ENCODE assay signal across 1 cellular context in the genomic region with DNA sequence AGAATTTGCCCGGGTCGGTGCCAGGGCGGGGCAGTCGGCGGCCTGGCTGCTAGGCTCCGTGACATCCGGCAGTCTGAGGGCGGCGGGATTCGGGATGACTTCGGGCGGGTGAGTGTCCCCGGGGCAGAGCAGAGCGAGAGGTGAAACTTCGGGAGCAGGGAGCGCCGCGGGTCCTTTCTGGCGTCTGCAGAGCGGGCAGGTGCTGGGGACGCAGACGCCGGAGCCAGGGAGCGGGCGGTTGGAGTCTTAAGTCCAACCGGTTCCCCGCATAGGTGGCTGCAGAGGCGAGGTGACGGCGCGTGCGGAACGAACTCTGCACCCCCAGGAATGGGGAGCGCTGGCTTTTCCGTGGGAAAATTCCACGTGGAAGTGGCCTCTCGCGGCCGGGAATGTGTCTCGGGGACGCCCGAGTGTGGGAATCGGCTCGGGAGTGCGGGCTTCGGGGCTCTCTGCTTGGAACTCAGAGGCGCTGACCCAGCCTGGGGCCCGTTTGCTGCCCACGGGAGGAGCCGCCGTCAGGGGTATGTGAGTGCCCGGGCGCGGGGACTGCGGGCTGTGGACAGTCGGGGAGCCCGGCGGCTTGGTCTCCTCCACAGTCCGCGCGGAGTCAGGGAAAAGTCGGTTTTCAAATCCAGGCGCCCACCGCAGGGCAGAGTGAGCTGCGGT.
TF ChIP-seq lines count a peak whose summit lies in the region.

A gene with protein sequence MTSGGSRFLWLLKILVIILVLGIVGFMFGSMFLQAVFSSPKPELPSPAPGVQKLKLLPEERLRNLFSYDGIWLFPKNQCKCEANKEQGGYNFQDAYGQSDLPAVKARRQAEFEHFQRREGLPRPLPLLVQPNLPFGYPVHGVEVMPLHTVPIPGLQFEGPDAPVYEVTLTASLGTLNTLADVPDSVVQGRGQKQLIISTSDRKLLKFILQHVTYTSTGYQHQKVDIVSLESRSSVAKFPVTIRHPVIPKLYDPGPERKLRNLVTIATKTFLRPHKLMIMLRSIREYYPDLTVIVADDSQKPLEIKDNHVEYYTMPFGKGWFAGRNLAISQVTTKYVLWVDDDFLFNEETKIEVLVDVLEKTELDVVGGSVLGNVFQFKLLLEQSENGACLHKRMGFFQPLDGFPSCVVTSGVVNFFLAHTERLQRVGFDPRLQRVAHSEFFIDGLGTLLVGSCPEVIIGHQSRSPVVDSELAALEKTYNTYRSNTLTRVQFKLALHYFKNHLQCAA (plus strand): TSS at position 71 of the 666 bp plus-strand sequence. CDS start 24 bp downstream, at position 95.

TF ChIP-seq in HepG2, 621 proteins besides CTCF, POLR2A, EP300 and RAD21 (continued from another document and continues in another):
- TF ChIP-seq NCOA2 (CRISPR knock-in tag; IDR thresholded peaks at IDR 0.05) (no peak), PAXIP1 (CRISPR knock-in tag; conservative IDR thresholded peaks at IDR 0.05) (no peak), MED1 (CRISPR knock-in tag; IDR thresholded peaks at IDR 0.05) (0 out of 2 replicates have a peak, but pooled peaks have one; percentile 16), SKIL (CRISPR knock-in tag; IDR thresholded peaks at IDR 0.05; ENCODE audit: borderline replicate concordance) (no peak), ZNF777 (CRISPR knock-in tag; IDR thresholded peaks at IDR 0.05) (no peak; the same call in none of the 2 replicates), ZNF335 (CRISPR knock-in tag; IDR thresholded peaks at IDR 0.05) (no peak), ZNF460 (CRISPR knock-in tag; IDR thresholded peaks at IDR 0.05; ENCODE audit: borderline replicate concordance) (no peak), ZNF878 (CRISPR knock-in tag; IDR thresholded peaks at IDR 0.05) (no peak), PTBP1 (IDR thresholded peaks at IDR 0.05; ENCODE audit: low read depth, low read length, poor library complexity, severe bottlenecking) (no peak), ELF3 (CRISPR knock-in tag; IDR thresholded peaks at IDR 0.05) (no peak), ISL2 (CRISPR knock-in tag; IDR thresholded peaks at IDR 0.05) (no peak), SATB2 (CRISPR knock-in tag; IDR thresholded peaks at IDR 0.05) (0 out of 2 replicates have a peak, but pooled peaks have one; percentile 49), ZNF570 (CRISPR knock-in tag; IDR thresholded peaks at IDR 0.05; ENCODE audit: borderline replicate concordance) (no peak), AGO1 (IDR thresholded peaks at IDR 0.05; ENCODE audit: low read depth, low read length, poor library complexity, severe bottlenecking) (no peak), PCBP2 (optimal IDR thresholded peaks at IDR 0.05; ENCODE audit: low read depth, low read length, poor library complexity, severe bottlenecking) (no peak), SRSF1 (optimal IDR thresholded peaks at IDR 0.05; ENCODE audit: low read depth, low read length) (no peak), ESRRA (CRISPR knock-in tag; IDR thresholded peaks at IDR 0.05; ENCODE audit: low read depth) (0 out of 2 replicates have a peak, but pooled peaks have one; percentile 46), CCAR2 (optimal IDR thresholded peaks at IDR 0.05; ENCODE audit: low read depth, low read length) (no peak), HOXA7 (CRISPR knock-in tag; IDR thresholded peaks at IDR 0.05) (no peak), ZKSCAN8 (CRISPR knock-in tag; IDR thresholded peaks at IDR 0.05; ENCODE audit: borderline replicate concordance) (no peak), SMAD1 (CRISPR knock-in tag; IDR thresholded peaks at IDR 0.05; ENCODE audit: borderline replicate concordance, low read depth) (no peak), ZNF607 (CRISPR knock-in tag; IDR thresholded peaks at IDR 0.05; ENCODE audit: borderline replicate concordance) (no peak), DBP (CRISPR knock-in tag; IDR thresholded peaks at IDR 0.05; ENCODE audit: not compliant biosample characterization) (no peak), ZNF530 (CRISPR knock-in tag; IDR thresholded peaks at IDR 0.05; ENCODE audit: low read depth) (no peak), ZNF292 (CRISPR knock-in tag; IDR thresholded peaks at IDR 0.05; ENCODE audit: borderline replicate concordance, low read depth) (peak; percentile 48; the same call in 1 of the 2 replicates), NFE2L2 (IDR thresholded peaks at IDR 0.05; ENCODE audit: low read length) (no peak), RELA (CRISPR knock-in tag; IDR thresholded peaks at IDR 0.05) (no peak), BRD4 (CRISPR knock-in tag; IDR thresholded peaks at IDR 0.05) (0 out of 2 replicates have a peak, but pooled peaks have one; percentile 29), HCFC1 (IDR thresholded peaks at IDR 0.05; ENCODE audit: low read depth, low read length) (no peak), ZNF441 (CRISPR knock-in tag; IDR thresholded peaks at IDR 0.05; ENCODE audit: borderline replicate concordance) (no peak), ZNF672 (CRISPR knock-in tag; IDR thresholded peaks at IDR 0.05) (0 out of 2 replicates have a peak, but pooled peaks have one; percentile 13), KDM5A (IDR thresholded peaks at IDR 0.05; ENCODE audit: borderline replicate concordance, low read length) (no peak), ZSCAN9 (CRISPR knock-in tag; IDR thresholded peaks at IDR 0.05; ENCODE audit: borderline replicate concordance) (no peak), ZZZ3 (CRISPR knock-in tag; IDR thresholded peaks at IDR 0.05; ENCODE audit: borderline replicate concordance) (no peak), SETDB1 (CRISPR knock-in tag; IDR thresholded peaks at IDR 0.05; ENCODE audit: borderline replicate concordance) (no peak), ZFAT (CRISPR knock-in tag; conservative IDR thresholded peaks at IDR 0.05) (no peak), LCORL (IDR thresholded peaks at IDR 0.05) (no peak), LCORL (CRISPR knock-in tag; IDR thresholded peaks at IDR 0.05) (peak; percentile 15; the same call in 1 of the 2 replicates), ZFP82 (CRISPR knock-in tag; IDR thresholded peaks at IDR 0.05; ENCODE audit: borderline replicate concordance) (no peak), THAP7 (CRISPR knock-in tag; IDR thresholded peaks at IDR 0.05) (no peak), ZNF564 (CRISPR knock-in tag; IDR thresholded peaks at IDR 0.05) (no peak), ZFP62 (CRISPR knock-in tag; IDR thresholded peaks at IDR 0.05) (no peak)
- TF ChIP-seq, protein P1, sequence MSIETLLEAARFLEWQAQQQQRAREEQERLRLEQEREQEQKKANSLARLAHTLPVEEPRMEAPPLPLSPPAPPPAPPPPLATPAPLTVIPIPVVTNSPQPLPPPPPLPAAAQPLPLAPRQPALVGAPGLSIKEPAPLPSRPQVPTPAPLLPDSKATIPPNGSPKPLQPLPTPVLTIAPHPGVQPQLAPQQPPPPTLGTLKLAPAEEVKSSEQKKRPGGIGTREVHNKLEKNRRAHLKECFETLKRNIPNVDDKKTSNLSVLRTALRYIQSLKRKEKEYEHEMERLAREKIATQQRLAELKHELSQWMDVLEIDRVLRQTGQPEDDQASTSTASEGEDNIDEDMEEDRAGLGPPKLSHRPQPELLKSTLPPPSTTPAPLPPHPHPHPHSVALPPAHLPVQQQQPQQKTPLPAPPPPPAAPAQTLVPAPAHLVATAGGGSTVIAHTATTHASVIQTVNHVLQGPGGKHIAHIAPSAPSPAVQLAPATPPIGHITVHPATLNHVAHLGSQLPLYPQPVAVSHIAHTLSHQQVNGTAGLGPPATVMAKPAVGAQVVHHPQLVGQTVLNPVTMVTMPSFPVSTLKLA (IDR thresholded peaks at IDR 0.05), result no peak
- TF ChIP-seq, protein P2, sequence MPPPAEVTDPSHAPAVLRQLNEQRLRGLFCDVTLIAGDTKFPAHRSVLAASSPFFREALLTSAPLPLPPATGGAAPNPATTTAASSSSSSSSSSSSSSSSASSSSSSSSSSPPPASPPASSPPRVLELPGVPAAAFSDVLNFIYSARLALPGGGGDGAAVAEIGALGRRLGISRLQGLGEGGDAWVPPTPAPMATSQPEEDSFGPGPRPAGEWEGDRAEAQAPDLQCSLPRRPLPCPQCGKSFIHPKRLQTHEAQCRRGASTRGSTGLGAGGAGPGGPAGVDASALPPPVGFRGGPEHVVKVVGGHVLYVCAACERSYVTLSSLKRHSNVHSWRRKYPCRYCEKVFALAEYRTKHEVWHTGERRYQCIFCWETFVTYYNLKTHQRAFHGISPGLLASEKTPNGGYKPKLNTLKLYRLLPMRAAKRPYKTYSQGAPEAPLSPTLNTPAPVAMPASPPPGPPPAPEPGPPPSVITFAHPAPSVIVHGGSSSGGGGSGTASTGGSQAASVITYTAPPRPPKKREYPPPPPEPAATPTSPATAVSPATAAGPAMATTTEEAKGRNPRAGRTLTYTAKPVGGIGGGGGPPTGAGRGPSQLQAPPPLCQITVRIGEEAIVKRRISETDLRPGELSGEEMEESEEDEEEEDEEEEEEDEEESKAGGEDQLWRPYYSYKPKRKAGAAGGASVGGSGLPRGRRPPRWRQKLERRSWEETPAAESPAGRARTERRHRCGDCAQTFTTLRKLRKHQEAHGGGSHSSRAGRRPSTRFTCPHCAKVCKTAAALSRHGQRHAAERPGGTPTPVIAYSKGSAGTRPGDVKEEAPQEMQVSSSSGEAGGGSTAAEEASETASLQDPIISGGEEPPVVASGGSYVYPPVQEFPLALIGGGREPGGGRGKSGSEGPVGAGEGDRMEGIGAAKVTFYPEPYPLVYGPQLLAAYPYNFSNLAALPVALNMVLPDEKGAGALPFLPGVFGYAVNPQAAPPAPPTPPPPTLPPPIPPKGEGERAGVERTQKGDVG (CRISPR knock-in tag; IDR thresholded peaks at IDR 0.05; ENCODE audit: borderline replicate concordance), result no peak
- TF ChIP-seq, protein P3, sequence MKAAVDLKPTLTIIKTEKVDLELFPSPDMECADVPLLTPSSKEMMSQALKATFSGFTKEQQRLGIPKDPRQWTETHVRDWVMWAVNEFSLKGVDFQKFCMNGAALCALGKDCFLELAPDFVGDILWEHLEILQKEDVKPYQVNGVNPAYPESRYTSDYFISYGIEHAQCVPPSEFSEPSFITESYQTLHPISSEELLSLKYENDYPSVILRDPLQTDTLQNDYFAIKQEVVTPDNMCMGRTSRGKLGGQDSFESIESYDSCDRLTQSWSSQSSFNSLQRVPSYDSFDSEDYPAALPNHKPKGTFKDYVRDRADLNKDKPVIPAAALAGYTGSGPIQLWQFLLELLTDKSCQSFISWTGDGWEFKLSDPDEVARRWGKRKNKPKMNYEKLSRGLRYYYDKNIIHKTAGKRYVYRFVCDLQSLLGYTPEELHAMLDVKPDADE (CRISPR knock-in tag; IDR thresholded peaks at IDR 0.05), result no peak
- TF ChIP-seq, protein P4, sequence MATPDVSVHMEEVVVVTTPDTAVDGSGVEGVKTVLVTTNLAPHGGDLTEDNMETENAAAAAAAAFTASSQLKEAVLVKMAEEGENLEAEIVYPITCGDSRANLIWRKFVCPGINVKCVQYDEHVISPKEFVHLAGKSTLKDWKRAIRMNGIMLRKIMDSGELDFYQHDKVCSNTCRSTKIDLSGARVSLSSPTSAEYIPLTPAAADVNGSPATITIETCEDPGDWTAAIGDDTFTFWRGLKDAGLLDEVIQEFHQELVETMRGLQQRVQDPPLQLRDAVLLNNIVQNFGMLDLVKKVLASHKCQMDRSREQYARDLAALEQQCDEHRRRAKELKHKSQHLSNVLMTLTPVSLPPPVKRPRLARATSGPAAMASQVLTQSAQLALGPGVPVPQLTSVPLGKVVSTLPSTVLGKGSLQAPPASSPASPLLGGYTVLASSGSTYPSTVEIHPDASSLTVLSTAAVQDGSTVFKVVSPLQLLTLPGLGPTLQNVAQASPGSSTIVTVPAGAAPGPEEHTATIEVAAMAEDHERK (CRISPR knock-in tag; IDR thresholded peaks at IDR 0.05; ENCODE audit: low read depth), result no peak
- TF ChIP-seq, protein P5, sequence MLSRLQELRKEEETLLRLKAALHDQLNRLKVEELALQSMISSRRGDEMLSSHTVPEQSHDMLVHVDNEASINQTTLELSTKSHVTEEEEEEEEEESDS (CRISPR knock-in tag; IDR thresholded peaks at IDR 0.05; ENCODE audit: borderline replicate concordance), result no peak
